10 cellular contexts compared by ENCODE assay signal in the genomic region with DNA sequence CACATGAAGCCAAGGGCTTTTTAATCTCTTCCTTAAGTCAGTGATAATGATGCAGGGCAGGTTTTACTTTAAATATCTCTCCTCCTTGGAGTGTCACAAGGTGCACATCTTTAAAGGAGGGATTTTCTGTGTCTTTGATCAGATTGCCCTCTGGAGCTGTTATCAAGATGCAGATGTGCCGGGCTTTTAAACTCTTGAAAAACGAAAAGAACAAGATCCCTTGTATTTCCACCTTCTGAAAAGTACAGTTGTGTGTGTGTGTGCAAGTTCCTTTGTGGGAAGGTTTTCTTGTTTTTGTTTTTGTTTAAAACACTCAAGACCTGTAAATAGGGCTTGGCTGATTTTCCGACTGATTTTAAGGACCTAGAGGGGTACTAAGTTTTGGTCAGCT. TPM values are rescaled to one million over a fixed set of nuclear protein-coding genes. Genes with fewer than 3 reads are reported as not detected.
DNase-seq lines count a peak whose midpoint lies in the region; ATAC-seq, FAIRE-seq and TF ChIP-seq lines count a peak whose summit lies in the region.
"Had no signal": no experiment of that assay in that cellular context is flagged by ENCODE, and none has a peak within 500 bp of the region (broad histone marks: within the 10 kb centered on the region; RNA-seq: fewer than 3 reads in every experiment).

No MANE protein-coding gene starts in this region.

- TF ChIP-seq CTCF in astrocyte (IDR thresholded peaks at IDR 0.05; ENCODE audit: insufficient read depth, low read depth, low read length) (no peak), kidney epithelial cell (IDR thresholded peaks at IDR 0.05; ENCODE audit: insufficient read depth, low read length, poor library complexity, severe bottlenecking) (no peak)

- H2AFZ ChIP-seq in astrocyte (ENCODE audit: low read depth, low read length) = peak overlapping the region; percentile 93

- no peak overlapping the region for H3K27ac ChIP-seq in astrocyte (ENCODE audit: low read depth, low read length)

- peaks cover 1% of the 10 kb centered on the region for H3K9me3 Mint-ChIP-seq in astrocyte (ENCODE audit: unreplicated experiment)

- peak; percentile 42 for DNase-seq in NCI-H2171 treated with DMSO at 0.1 percent for 48 hours (lab: John Stamatoyannopoulos, UW)
- no peak for DNase-seq in NCI-H2171 (lab: John Stamatoyannopoulos, UW)
- DNase-seq in astrocyte (ENCODE audit: low read depth) = no peak
- no peak for DNase-seq in kidney epithelial cell (ENCODE audit: low read depth)
- DNase-seq in superior temporal gyrus (ENCODE audit: extremely low spot score) = peak; percentile 65
- no peak for DNase-seq in dedifferentiated amniotic fluid mesenchymal stem cell (ENCODE audit: extremely low spot score)
- DNase-seq in NCI-H446 treated with DMSO at 0.1 percent for 48 hours (lab: John Stamatoyannopoulos, UW) = no peak

- peak overlapping the region; percentile 76 for H3K4me3 ChIP-seq in astrocyte (ENCODE audit: insufficient read depth, low read depth, low read length)
- H3K4me3 ChIP-seq in kidney epithelial cell (ENCODE audit: low read depth, low read length) = peak overlapping the region; percentile 95

- H3K36me3 ChIP-seq in astrocyte (ENCODE audit: insufficient read depth, low read length) (no peaks in the 10 kb centered on the region), kidney epithelial cell (ENCODE audit: control insufficient read depth, insufficient read depth, low read length) (no peaks in the 10 kb centered on the region)

- H3K27ac Mint-ChIP-seq in astrocyte (ENCODE audit: unreplicated experiment) = no peak overlapping the region

- peak overlapping the region; percentile 85 for H3K4me3 Mint-ChIP-seq in astrocyte (ENCODE audit: unreplicated experiment)

- FAIRE-seq in astrocyte (lab: Jason Lieb, UNC) = no peak
- FAIRE-seq: TTC549 had no signal

- peaks cover 11% of the 10 kb centered on the region for H3K4me1 Mint-ChIP-seq in astrocyte (ENCODE audit: low read depth, unreplicated experiment)

- no peak for ATAC-seq in GM18870 (IDR thresholded peaks at IDR 0.05; ENCODE audit: unreplicated experiment)

- H3K27me3 ChIP-seq in astrocyte (ENCODE audit: insufficient read depth, low read length) (peaks cover 6% of the 10 kb centered on the region), kidney epithelial cell (ENCODE audit: control insufficient read depth, insufficient read depth, low read length) (no peaks in the 10 kb centered on the region)

- peaks cover 15% of the 10 kb centered on the region for H3K79me2 ChIP-seq in astrocyte (ENCODE audit: insufficient read depth, low read length)

- no peaks in the 10 kb centered on the region for H4K20me1 ChIP-seq in astrocyte (ENCODE audit: insufficient read depth, low read length)

- no peaks in the 10 kb centered on the region for H3K27me3 Mint-ChIP-seq in astrocyte (ENCODE audit: low read depth, unreplicated experiment)

- peak overlapping the region; percentile 92 for H3K4me2 ChIP-seq in astrocyte (ENCODE audit: low read length)

- H3K9me3 ChIP-seq in astrocyte (ENCODE audit: insufficient read depth, low read depth, low read length) = no peaks in the 10 kb centered on the region

- peaks cover 11% of the 10 kb centered on the region for H3K4me1 ChIP-seq in astrocyte (ENCODE audit: insufficient read depth, low read length)

- H3K36me3 Mint-ChIP-seq in astrocyte (ENCODE audit: low read depth, unreplicated experiment) = no peaks in the 10 kb centered on the region

- H3K9ac ChIP-seq in astrocyte (ENCODE audit: low read length) = peak overlapping the region; percentile 84

RNA-seq across cellular contexts. Expression of a gene that starts 1.6 kb away (rescaled TPM):
- total RNA-seq in astrocyte (4.7 and 10.8 TPM in 2 replicates), kidney epithelial cell (6.1 and 9.5 TPM in 2 replicates)
- total RNA-seq: LHCN-M2 had no signal

Comparison
In these comparisons a context has a peak if more than half of its experiments do, and no peak if none do; other contexts are left out.
1. DNase-seq: peak in NCI-H2171 treated with DMSO at 0.1 percent for 48 hours (single experiment) and superior temporal gyrus (single experiment); none in NCI-H2171 (single experiment), astrocyte (single experiment), kidney epithelial cell (single experiment), dedifferentiated amniotic fluid mesenchymal stem cell (single experiment) and NCI-H446 treated with DMSO at 0.1 percent for 48 hours (single experiment).